Comparison of ENCODE assay signal across 8 cellular contexts in genomic region chr19:54207908-54208783, GRCh38. TPM values are rescaled to one million over a fixed set of nuclear protein-coding genes. Genes with fewer than 3 reads are reported as not detected.
DNase-seq lines count a peak whose midpoint lies in the region; ATAC-seq, FAIRE-seq and TF ChIP-seq lines count a peak whose summit lies in the region.

No MANE protein-coding gene starts in this region.

- peaks cover 10 to 68% (median 23%) of the 10 kb centered on the region in 4 donors for H3K4me1 ChIP-seq in Peyer's patch

- TF ChIP-seq CTCF in Peyer's patch (IDR thresholded peaks at IDR 0.05) (no peak), astrocyte of the spinal cord (IDR thresholded peaks at IDR 0.05; ENCODE audit: low read depth, low read length) (no peak)

- in situ Hi-C loops in astrocyte of the spinal cord (cut with HindIII; ENCODE audit: low sequenced_read_pairs) = no loop called here

- no peaks in the 10 kb centered on the region for H3K27me3 ChIP-seq in Peyer's patch

- FAIRE-seq in urothelium cell line (lab: Jason Lieb, UNC) = no peak

- ATAC-seq in HG02678 (IDR thresholded peaks at IDR 0.05; ENCODE audit: unreplicated experiment) = peak; percentile 48

- no peak overlapping the region for H3K4me3 ChIP-seq in Peyer's patch
- no peak overlapping the region for H3K4me3 ChIP-seq in astrocyte of the spinal cord (ENCODE audit: low read depth, low read length)

- peaks cover 0 to 50% (median 0%) of the 10 kb centered on the region in 3 donors for H3K36me3 ChIP-seq in Peyer's patch

- no peak for TF ChIP-seq POLR2A in Peyer's patch (IDR thresholded peaks at IDR 0.05)

- DNase-seq in GF-D8 (lab: John Stamatoyannopoulos, UW) (peak; percentile 100), Peyer's patch (peak in 2 of 3 donors; percentile 62 to 82), astrocyte of the spinal cord (ENCODE audit: low read depth, low spot score) (peak; percentile 58), kidney tubule cell (ENCODE audit: low spot score) (peak; percentile 20), urothelium cell line (ENCODE audit: low spot score) (no peak), mesenteric fat pad (ENCODE audit: low spot score) (no peak)
- DNase-seq in stimulated activated CD4-positive, alpha-beta T cell treated with anti-CD3 and anti-CD28 coated beads, Interleukin-1b, Interleukin-23, amount 100 ng/mL, for 48 hours = peak; percentile 63

- H3K9me3 ChIP-seq in Peyer's patch = no peaks in the 10 kb centered on the region

- H3K27ac ChIP-seq in Peyer's patch = peak overlapping the region; percentile 70 to 87 (median 76)

RNA-seq across cellular contexts. Expression of gene RPS9, which starts 7.5 kb away (rescaled TPM):
- total RNA-seq in Peyer's patch (1,000 to 10,000 TPM in 2 of 4 donors, 100 to 1,000 TPM in 2; 712 to 1,604 (median 941) TPM), mesenteric fat pad (923 TPM)

RNA-seq across cellular contexts. Expression of gene LILRB3, which starts 14.7 kb away (rescaled TPM):
- total RNA-seq in Peyer's patch = 10 to 100 TPM in 1 of 4 donors, 1 to 10 TPM in 2, not detected in 1; 3.1 to 16.5 (median 5.6) TPM
- 50.5 TPM for total RNA-seq in mesenteric fat pad

RNA-seq across cellular contexts. Expression of gene TSEN34, which starts 17.0 kb away (rescaled TPM):
- total RNA-seq in Peyer's patch (10 to 100 TPM; 29.7 to 50.4 (median 42.2) TPM), mesenteric fat pad (24.6 TPM)

RNA-seq across cellular contexts. Expression of gene MBOAT7, which starts 18.8 kb away (rescaled TPM):
- 100 to 1,000 TPM in 3 of 4 donors, 10 to 100 TPM in 1; 85.8 to 370 (median 245) TPM for total RNA-seq in Peyer's patch
- total RNA-seq in mesenteric fat pad = 40.9 TPM

RNA-seq across cellular contexts. Expression of gene LILRA6, which starts 34.4 kb away (rescaled TPM):
- total RNA-seq in Peyer's patch (1 to 10 TPM in 2 of 4 donors, not detected in 2; 1.1 to 1.5 TPM), mesenteric fat pad (26.5 TPM)

Comparison
In these comparisons a context has a peak if more than half of its experiments do, and no peak if none do; other contexts are left out.
1. DNase-seq: peak in GF-D8 (single experiment), Peyer's patch (2 of 3), astrocyte of the spinal cord (single experiment), kidney tubule cell (single experiment) and stimulated activated CD4-positive, alpha-beta T cell treated with anti-CD3 and anti-CD28 coated beads, Interleukin-1b, Interleukin-23, amount 100 ng/mL, for 48 hours (single experiment); none in urothelium cell line (single experiment) and mesenteric fat pad (single experiment).